In the genomic region with DNA sequence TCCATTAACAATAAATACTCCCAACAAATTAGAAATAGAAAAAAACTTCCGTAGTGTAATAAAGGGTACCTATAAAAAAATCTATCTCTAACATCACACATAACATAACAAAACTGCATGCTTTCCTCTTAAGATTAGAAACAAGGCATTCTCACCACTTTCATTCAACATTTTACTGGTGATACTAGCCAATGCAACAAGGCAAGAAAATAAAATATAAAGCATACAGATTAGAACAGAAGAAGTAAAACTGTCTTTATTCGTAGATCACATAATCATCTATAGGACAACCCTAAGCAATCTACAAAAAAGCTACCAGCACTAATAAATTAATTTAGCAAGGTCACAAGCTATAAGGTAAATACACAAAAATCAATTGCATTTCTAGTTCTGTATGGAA, we compare ENCODE assay signal across 19 cellular contexts.
A peak's percentile ranks its signal among the peaks of the same experiment; 100 is the strongest.
DNase-seq lines count a peak whose midpoint lies in the region; ATAC-seq, FAIRE-seq and TF ChIP-seq lines count a peak whose summit lies in the region.
"Had no signal": no experiment of that assay in that cellular context is flagged by ENCODE, and none has a peak within 500 bp of the region (broad histone marks: within the 10 kb centered on the region; RNA-seq: fewer than 3 reads in every experiment).

No MANE protein-coding gene starts in this region.

- H3K79me2 ChIP-seq in HepG2 (ENCODE audit: insufficient read depth, low read length) = no peaks in the 10 kb centered on the region

- TF ChIP-seq POLR2A in HepG2 (IDR thresholded peaks at IDR 0.05; ENCODE audit: insufficient read depth in 1 of 2, low read depth in 2 of 2, low read length in 2 of 2) (no peak), right lobe of liver (IDR thresholded peaks at IDR 0.05) (no peak)

- H2AFZ ChIP-seq in HepG2 (ENCODE audit: low read length) = no peak overlapping the region

- H3K4me2 ChIP-seq in HepG2 (ENCODE audit: low read depth, low read length) = no peak overlapping the region
- H3K4me2 ChIP-seq: A549; BLaER1 treated with 17β-estradiol and CSF1 and Interleukin-3, amounts not matched to agents 10 nM and 100 nM had no signal

- intact Hi-C loops in HepG2 (cut with micrococcal nuclease; ENCODE audit: unreplicated experiment) (loop anchor here (10.0 kb wide), 1 partner anchor 72 kb away; no protein-coding TSS in a partner anchor), right lobe of liver (cut with DNase I) (no loop called here), pancreas (cut with DNase I) (no loop called here)

- no peak for FAIRE-seq in HepG2 (lab: Jason Lieb, UNC)
- peak; percentile 8 for FAIRE-seq in endometrium (lab: Jason Lieb, UNC)
- FAIRE-seq in pancreas (lab: Jason Lieb, UNC) = peak; percentile 81
- FAIRE-seq: A549, D721Med, GM12891 had no signal

- H3K36me3 ChIP-seq in HepG2 (replicated peaks in 1 of 2; ENCODE audit: control insufficient read depth in 1 of 2, insufficient read depth in 2 of 2, low read length in 2 of 2) = peaks cover 8 to 41% of the 10 kb centered on the region in 2 experiments
- no peaks in the 10 kb centered on the region for H3K36me3 ChIP-seq in right lobe of liver
- peaks cover 0 to 7% (median 4%) of the 10 kb centered on the region in 3 donors for H3K36me3 ChIP-seq in pancreas

- ATAC-seq in HepG2 (no peak), right lobe of liver (no peak), pancreas (no peak)
- ATAC-seq: CD8-positive, alpha-beta T cell had no signal

- no peak overlapping the region for H3K9ac ChIP-seq in HepG2 (ENCODE audit: insufficient read depth, low read depth, low read length)
- H3K9ac ChIP-seq: BLaER1 treated with 17β-estradiol and CSF1 and Interleukin-3, amounts not matched to agents 10 nM and 100 nM had no signal

- DNase-seq in HepG2 (ENCODE audit: low spot score) = no peak
- DNase-seq in right lobe of liver = no peak
- DNase-seq in pancreas = no peak
- DNase-seq in NCI-H146 (lab: John Stamatoyannopoulos, UW) = no peak
- DNase-seq in hepatic stellate cell (ENCODE audit: low spot score) = no peak
- DNase-seq: AML-193; Caco-2; Calu3; CD4-positive, alpha-beta T cell; CD8-positive, alpha-beta T cell; DMS79 treated with DMSO at 0.1 percent for 48 hours; GF-D8 had no signal

- WGBS in HepG2 (ENCODE audit: low lambda C conversion rate) = 99% methylated on average over 2 of the region's 2 CpGs
- WGBS in right lobe of liver (ENCODE audit: insufficient coverage, low coverage, low lambda C conversion rate, missing lambda C conversion rate) = 89% methylated on average over 2 of the region's 2 CpGs
- 91 to 94% methylated on average over 2 of the region's 2 CpGs for whole genome bisulfite sequencing in pancreas, 2 donors

- H3K4me1 ChIP-seq in HepG2 (ENCODE audit: insufficient read depth, low read length) (no peaks in the 10 kb centered on the region), right lobe of liver (no peaks in the 10 kb centered on the region), pancreas (no peaks in the 10 kb centered on the region)
- H3K4me1 ChIP-seq: A549, Caco-2 had no signal

- peaks cover 19% of the 10 kb centered on the region for H3K9me3 ChIP-seq in HepG2 (ENCODE audit: low read length)
- peaks cover 0 to 10% (median 2%) of the 10 kb centered on the region in 4 donors for H3K9me3 ChIP-seq in right lobe of liver
- no peaks in the 10 kb centered on the region for H3K9me3 ChIP-seq in pancreas

- no peak for TF ChIP-seq EP300 in HepG2 (IDR thresholded peaks at IDR 0.05; ENCODE audit: low read depth in 2 of 2, low read length in 2 of 2)
- no peak for TF ChIP-seq EP300 in HepG2 (CRISPR knock-in tag; IDR thresholded peaks at IDR 0.05; ENCODE audit: borderline replicate concordance)

- H3K4me3 ChIP-seq in HepG2 (replicated peaks in 1 of 3; ENCODE audit: insufficient read depth in 1 of 3, low read depth in 2 of 3, low read length in 3 of 3) (no peak overlapping the region), right lobe of liver (no peak overlapping the region), pancreas (no peak overlapping the region)
- H3K4me3 ChIP-seq: A549; BLaER1 treated with 17β-estradiol and CSF1 and Interleukin-3, amounts not matched to agents 10 nM and 100 nM had no signal

- no peak for TF ChIP-seq CTCF in HepG2 (CRISPR knock-in tag; IDR thresholded peaks at IDR 0.05)
- no peak for TF ChIP-seq CTCF in right lobe of liver (IDR thresholded peaks at IDR 0.05)
- TF ChIP-seq CTCF in pancreas (IDR thresholded peaks at IDR 0.05) = no peak

- in situ Hi-C loops in HepG2 (cut with HindIII; ENCODE audit: extremely low pct_ligation_motif_present, low pct_unique_long_range_greater_than_20kb) = no loop called here

- no peak overlapping the region for H3K27ac ChIP-seq in HepG2 (ENCODE audit: extremely low read length, insufficient read depth, low read length)
- no peak overlapping the region for H3K27ac ChIP-seq in right lobe of liver
- no peak overlapping the region for H3K27ac ChIP-seq in pancreas
- H3K27ac ChIP-seq: 22Rv1; A549; BLaER1 treated with 17β-estradiol and CSF1 and Interleukin-3, amounts not matched to agents 10 nM and 100 nM; C4-2B had no signal

- H3K27me3 ChIP-seq in HepG2 (ENCODE audit: control insufficient read depth in 1 of 2, insufficient read depth in 2 of 2, low read length in 2 of 2) (no peaks in the 10 kb centered on the region), right lobe of liver (no peaks in the 10 kb centered on the region), pancreas (no peaks in the 10 kb centered on the region)
- H3K27me3 ChIP-seq: BLaER1 treated with 17β-estradiol and CSF1 and Interleukin-3, amounts not matched to agents 10 nM and 100 nM had no signal

- TF ChIP-seq RAD21 in HepG2 (CRISPR knock-in tag; IDR thresholded peaks at IDR 0.05) = no peak

- CTCF ChIA-PET in HepG2 (lab: Yijun Ruan, JAX; ENCODE audit: low intra/inter-chr PET ratio, low total read pairs) = interaction anchor here (1.4 kb wide), 1 partner anchor 69 kb away, joined by 3 read pairs; no protein-coding TSS in a partner anchor

- no peaks in the 10 kb centered on the region for H4K20me1 ChIP-seq in HepG2 (ENCODE audit: insufficient read depth, low read length)
- H4K20me1 ChIP-seq: BLaER1 treated with 17β-estradiol and CSF1 and Interleukin-3, amounts not matched to agents 10 nM and 100 nM had no signal

- POLR2A ChIA-PET in HepG2 (lab: Yijun Ruan, JAX) = no interaction called here

- no TSS peak for BruUV-seq in HepG2 (replicated peaks; lab: Mats Ljungman, UMichigan)

TF ChIP-seq in HepG2, 621 proteins besides CTCF, POLR2A, EP300 and RAD21:
- TF ChIP-seq ZNF280D (CRISPR knock-in tag; IDR thresholded peaks at IDR 0.05) (peak; percentile 85; the same call in 1 of the 2 replicates), TEF (CRISPR knock-in tag; IDR thresholded peaks at IDR 0.05) (no peak)
